8 cellular contexts compared by ENCODE assay signal in genomic region chr5:108748354-108749129, GRCh38. TPM values are rescaled to one million over a fixed set of nuclear protein-coding genes. Genes with fewer than 3 reads are reported as not detected.
A peak's percentile ranks its signal among the peaks of the same experiment; 100 is the strongest.
DNase-seq lines count a peak whose midpoint lies in the region; ATAC-seq and TF ChIP-seq lines count a peak whose summit lies in the region.

No MANE protein-coding gene starts in this region.

- POLR2A ChIA-PET in activated B cell treated with CpG ODN at 0.5 μM for 24 hours (lab: Charles Lee) = interaction anchor here (0.6 to 2.2 kb wide), 7 partner anchors 11 to 1990 kb away, joined by 3 to 71 read pairs (median 6); partner anchors contain the start of genes FBXL17, MAN2A1, PJA2 and SLC25A46

- H3K9me3 Mint-ChIP-seq in activated B cell treated with CpG ODN at 0.5 μM for 24 hours = no peaks in the 10 kb centered on the region

- H3K27me3 Mint-ChIP-seq in activated B cell treated with CpG ODN at 0.5 μM for 24 hours = no peaks in the 10 kb centered on the region

- intact Hi-C loops in activated B cell treated with CpG ODN at 0.5 μM for 24 hours (cut with micrococcal nuclease) (loop anchor here (1.0 to 5.0 kb wide), 9 partner anchors 20 to 1990 kb away; partner anchors contain the start of genes MAN2A1 and SLC25A46), spleen (cut with DNase I; ENCODE audit: low total_unique reads) (no loop called here)

- H3K4me3 ChIP-seq in spleen = peak overlapping the region; percentile 83 to 97 (median 95)

- ATAC-seq in GM18870 (IDR thresholded peaks at IDR 0.05; ENCODE audit: unreplicated experiment) = peak; percentile 96
- ATAC-seq in HG03135 (IDR thresholded peaks at IDR 0.05; ENCODE audit: unreplicated experiment) = peak; percentile 98
- peak; percentile 92 for ATAC-seq in activated B cell treated with CpG ODN at 0.5 μM for 24 hours (ENCODE audit: low read depth)

- no peaks in the 10 kb centered on the region for H3K36me3 ChIP-seq in spleen

- no peaks in the 10 kb centered on the region for H3K27me3 ChIP-seq in spleen (replicated peaks in 1 of 7)

- CTCF ChIA-PET in activated B cell treated with CpG ODN at 0.5 μM for 24 hours (lab: Charles Lee) = no interaction called here

- H3K4me3 Mint-ChIP-seq in activated B cell treated with CpG ODN at 0.5 μM for 24 hours = peak overlapping the region; percentile 92

- H3K9me3 ChIP-seq in spleen = no peaks in the 10 kb centered on the region

- peak overlapping the region; percentile 94 for H3K27ac Mint-ChIP-seq in activated B cell treated with CpG ODN at 0.5 μM for 24 hours

- peak overlapping the region; percentile 81 to 98 (median 93) for H3K27ac ChIP-seq in spleen

- DNase-seq in AG08395 (ENCODE audit: low spot score) = peak; percentile 98
- peak; percentile 96 for DNase-seq in NCI-H2196 (lab: John Stamatoyannopoulos, UW; ENCODE audit: unreplicated experiment)
- peak; percentile 92 for DNase-seq in activated B cell treated with CpG ODN at 0.5 μM for 24 hours
- peak; percentile 98 for DNase-seq in central memory CD4-positive, alpha-beta T cell
- DNase-seq in inferior parietal cortex (ENCODE audit: extremely low spot score) = peak; percentile 98
- peak; percentile 99 for DNase-seq in spleen

- H3K36me3 Mint-ChIP-seq in activated B cell treated with CpG ODN at 0.5 μM for 24 hours (ENCODE audit: low read depth) = peaks cover 8% of the 10 kb centered on the region

- 0 to 1% (median 0%) methylated on average over 23 to 72 of the region's 72 CpGs for WGBS in spleen, 5 donors

- H3K4me1 ChIP-seq in spleen = peaks cover 0 to 42% (median 25%) of the 10 kb centered on the region in 6 donors

- TF ChIP-seq CTCF in activated B cell treated with CpG ODN at 0.5 μM for 24 hours (IDR thresholded peaks at IDR 0.05) (no peak), spleen (IDR thresholded peaks at IDR 0.05 in 8 of 11, conservative IDR thresholded peaks at IDR 0.05 in 3 of 11) (peak in 5 of 11 experiments; percentile 28 to 48 (median 39))

- peaks cover 22% of the 10 kb centered on the region for H3K4me1 Mint-ChIP-seq in activated B cell treated with CpG ODN at 0.5 μM for 24 hours

- TF ChIP-seq POLR2A in spleen (IDR thresholded peaks at IDR 0.05) = peak; percentile 61 to 97 (median 75)

RNA-seq across cellular contexts. Expression of gene FER, which starts 0.8 kb away (rescaled TPM):
- total RNA-seq in activated B cell treated with CpG ODN at 0.5 μM for 24 hours (17.3 and 19.1 TPM in 2 replicates), spleen (10 to 100 TPM; 16.7 to 38.8 (median 28.2) TPM)
- 1 to 10 TPM in 2 of 3 donors, under 1 TPM in 1; 0.96 to 1.5 (median 1.2) TPM for polyA plus RNA-seq in spleen

Comparison
In these comparisons a context has a peak if more than half of its experiments do, and no peak if none do; other contexts are left out.
1. Peak in every context shown above with its lines: DNase-seq, ATAC-seq, H3K4me3 ChIP-seq and H3K27ac ChIP-seq.